In genomic region chr2:198641161-198641560, GRCh38 we compare ENCODE assay signal across 25 cellular contexts.
"Had no signal": no experiment of that assay in that cellular context is flagged by ENCODE, and none has a peak within 500 bp of the region (broad histone marks: within the 10 kb centered on the region; RNA-seq: fewer than 3 reads in every experiment).

No MANE protein-coding gene starts in this region.

- H3K9ac ChIP-seq: SK-N-SH had no signal

- H3K27me3 ChIP-seq: SJCRH30 had no signal

- H3K4me1 Mint-ChIP-seq: activated CD4-positive, alpha-beta memory T cell treated with anti-CD3 and anti-CD28 coated beads, Interleukin-2, amount 10 ng/mL, durations not matched to agents 7 days and 5 days; activated CD4-positive, alpha-beta T cell treated with anti-CD3 and anti-CD28 coated beads for 36 hours; activated T-helper 17 cell treated with anti-CD3 and anti-CD28 coated beads, Interleukin-2, amount 50 U/mL, for 72 hours had no signal

- H3K27ac ChIP-seq: SJCRH30, VCaP had no signal

- DNase-seq: activated CD4-positive, alpha-beta memory T cell treated with anti-CD3 and anti-CD28 coated beads, Interleukin-2, amount 10 ng/mL, durations not matched to agents 7 days and 5 days; activated CD4-positive, alpha-beta T cell treated with anti-CD3 and anti-CD28 coated beads for 36 hours; activated CD4-positive, alpha-beta T cell treated with anti-CD3 and anti-CD28 coated beads, Interleukin-2, amount 50 U/mL, for 1 hour; activated gamma-delta T cell; activated naive CD4-positive, alpha-beta T cell treated with anti-CD3 and anti-CD28 coated beads for 36 hours; activated T-cell treated with anti-CD3 and anti-CD28 coated beads for 4 hours; activated T-cell treated with anti-CD3 and anti-CD28 coated beads, Interleukin-2, amount 50 U/mL, for 48 hours; cerebellar nuclear complex; NCI-H1092; NCI-H1417; NCI-H2029; NCI-H2107; NCI-H2171 treated with DMSO at 0.1 percent for 48 hours; NCI-H226; NCI-H526 treated with DMSO at 0.1 percent for 48 hours; OCI-M1; RPMI8226; SJCRH30; SK-N-SH; T-helper 1 cell had no signal

- H3K9me3 ChIP-seq: SJCRH30, SK-N-SH had no signal

- ATAC-seq: activated CD4-positive, alpha-beta T cell treated with anti-CD3 and anti-CD28 coated beads for 36 hours; activated T-helper 17 cell treated with anti-CD3 and anti-CD28 coated beads, Interleukin-2, amount 50 U/mL, for 72 hours; Panc1; Right ventricle myocardium inferior had no signal

- H3K27me3 Mint-ChIP-seq: activated CD4-positive, alpha-beta memory T cell treated with anti-CD3 and anti-CD28 coated beads, Interleukin-2, amount 10 ng/mL, durations not matched to agents 7 days and 5 days; activated naive CD8-positive, alpha-beta T cell had no signal

- H3K4me1 ChIP-seq: SJCRH30 had no signal

- H3K36me3 Mint-ChIP-seq: activated naive CD8-positive, alpha-beta T cell had no signal

- H3K9me3 Mint-ChIP-seq: activated CD4-positive, alpha-beta memory T cell treated with anti-CD3 and anti-CD28 coated beads, Interleukin-2, amount 10 ng/mL, durations not matched to agents 7 days and 5 days; activated naive CD4-positive, alpha-beta T cell treated with anti-CD3 and anti-CD28 coated beads for 36 hours; activated T-helper 17 cell treated with anti-CD3 and anti-CD28 coated beads, Interleukin-2, amount 50 U/mL, for 72 hours had no signal

- H3K4me2 ChIP-seq: SK-N-SH had no signal

- H3K9me2 ChIP-seq: SK-N-SH had no signal

- H3K27ac Mint-ChIP-seq: activated CD4-positive, alpha-beta memory T cell treated with anti-CD3 and anti-CD28 coated beads, Interleukin-2, amount 10 ng/mL, durations not matched to agents 7 days and 5 days; activated CD4-positive, alpha-beta T cell treated with anti-CD3 and anti-CD28 coated beads for 36 hours; activated naive CD4-positive, alpha-beta T cell treated with anti-CD3 and anti-CD28 coated beads for 36 hours; activated naive CD8-positive, alpha-beta T cell; activated T-helper 17 cell treated with anti-CD3 and anti-CD28 coated beads, Interleukin-2, amount 50 U/mL, for 72 hours had no signal

- H3K4me3 Mint-ChIP-seq: activated CD4-positive, alpha-beta memory T cell treated with anti-CD3 and anti-CD28 coated beads, Interleukin-2, amount 10 ng/mL, durations not matched to agents 7 days and 5 days; activated CD4-positive, alpha-beta T cell treated with anti-CD3 and anti-CD28 coated beads for 36 hours; activated naive CD4-positive, alpha-beta T cell treated with anti-CD3 and anti-CD28 coated beads for 36 hours; activated naive CD8-positive, alpha-beta T cell; activated T-helper 17 cell treated with anti-CD3 and anti-CD28 coated beads, Interleukin-2, amount 50 U/mL, for 72 hours had no signal

- H3K4me3 ChIP-seq: SJCRH30 had no signal

- H3K36me3 ChIP-seq: SJCRH30 had no signal
